ENCODE assay signal across 19 cellular contexts in the genomic region with DNA sequence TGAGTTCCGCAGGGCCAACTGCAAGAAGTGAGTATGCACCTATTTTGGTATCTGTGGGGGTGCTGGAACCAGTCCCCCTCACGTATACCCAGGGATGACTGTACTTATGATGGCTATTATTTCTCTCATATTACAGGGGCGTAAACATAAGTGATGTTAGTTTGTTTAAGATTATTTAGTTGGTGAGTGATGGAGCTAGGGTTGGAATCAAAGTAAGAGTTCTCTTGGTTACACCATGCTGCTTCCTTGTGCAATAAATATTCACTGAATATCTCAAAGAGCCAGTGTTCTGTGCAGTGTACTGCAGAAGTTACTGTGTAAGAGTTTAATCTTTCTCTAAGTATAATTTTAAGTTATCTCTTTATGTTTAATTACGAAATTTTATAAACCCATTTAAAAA. TPM values are rescaled to one million over a fixed set of nuclear protein-coding genes. Genes with fewer than 3 reads are reported as not detected.
"Had no signal": no experiment of that assay in that cellular context is flagged by ENCODE, and none has a peak within 500 bp of the region (broad histone marks: within the 10 kb centered on the region; RNA-seq: fewer than 3 reads in every experiment).

No MANE protein-coding gene starts in this region.

- DNase-seq: activated CD4-positive, alpha-beta memory T cell treated with anti-CD3 and anti-CD28 coated beads, Interleukin-2, amount 10 ng/mL, durations not matched to agents 7 days and 5 days; activated CD4-positive, alpha-beta T cell treated with anti-CD3 and anti-CD28 coated beads for 36 hours; activated CD8-positive, alpha-beta memory T cell treated with anti-CD3 and anti-CD28 coated beads, Interleukin-2, amount 50 U/mL, for 4 hours; activated gamma-delta T cell treated with Interleukin-2 at 50 U/mL for 16 hours; activated naive CD8-positive, alpha-beta T cell treated with anti-CD3 and anti-CD28 coated beads, Interleukin-2, amount 10 ng/mL, durations not matched to agents 7 days and 5 days; activated T-cell treated with anti-CD3 and anti-CD28 coated beads, Interleukin-2, amount 50 U/mL, for 72 hours; caudate nucleus; cortex of kidney; effector CD8-positive, alpha-beta T cell; heart right ventricle; right cardiac atrium; stimulated activated naive B cell treated with anti-CD40 and anti-IgM and Interleukin-4, amounts not matched to agents 10 μg/mL and 1 μg/mL and 100 μg/mL, for 72 hours; upper lobe of right lung had no signal

- H3K27ac Mint-ChIP-seq: activated CD4-positive, alpha-beta memory T cell treated with anti-CD3 and anti-CD28 coated beads, Interleukin-2, amount 10 ng/mL, durations not matched to agents 7 days and 5 days; activated CD4-positive, alpha-beta T cell treated with anti-CD3 and anti-CD28 coated beads for 36 hours; activated naive CD8-positive, alpha-beta T cell treated with anti-CD3 and anti-CD28 coated beads, Interleukin-2, amount 10 ng/mL, durations not matched to agents 7 days and 5 days; activated T-cell treated with anti-CD3 and anti-CD28 coated beads, Interleukin-2, amount 50 U/mL, for 72 hours had no signal

- H3K36me3 ChIP-seq: heart right ventricle, neutrophil, upper lobe of right lung had no signal

- H3K4me1 Mint-ChIP-seq: activated naive CD8-positive, alpha-beta T cell treated with anti-CD3 and anti-CD28 coated beads, Interleukin-2, amount 10 ng/mL, durations not matched to agents 7 days and 5 days had no signal

- H3K36me3 Mint-ChIP-seq: activated naive CD8-positive, alpha-beta T cell treated with anti-CD3 and anti-CD28 coated beads, Interleukin-2, amount 10 ng/mL, durations not matched to agents 7 days and 5 days had no signal

- H3K4me3 Mint-ChIP-seq: activated CD4-positive, alpha-beta memory T cell treated with anti-CD3 and anti-CD28 coated beads, Interleukin-2, amount 10 ng/mL, durations not matched to agents 7 days and 5 days; activated CD4-positive, alpha-beta T cell treated with anti-CD3 and anti-CD28 coated beads for 36 hours; activated naive CD8-positive, alpha-beta T cell treated with anti-CD3 and anti-CD28 coated beads, Interleukin-2, amount 10 ng/mL, durations not matched to agents 7 days and 5 days; activated T-cell treated with anti-CD3 and anti-CD28 coated beads, Interleukin-2, amount 50 U/mL, for 72 hours; stimulated activated naive B cell treated with anti-CD40 and anti-IgM and Interleukin-4, amounts not matched to agents 10 μg/mL and 1 μg/mL and 100 μg/mL, for 72 hours had no signal

- H3K27me3 Mint-ChIP-seq: activated CD4-positive, alpha-beta memory T cell treated with anti-CD3 and anti-CD28 coated beads, Interleukin-2, amount 10 ng/mL, durations not matched to agents 7 days and 5 days; activated CD4-positive, alpha-beta T cell treated with anti-CD3 and anti-CD28 coated beads for 36 hours; activated naive CD8-positive, alpha-beta T cell treated with anti-CD3 and anti-CD28 coated beads, Interleukin-2, amount 10 ng/mL, durations not matched to agents 7 days and 5 days; stimulated activated naive B cell treated with anti-CD40 and anti-IgM and Interleukin-4, amounts not matched to agents 10 μg/mL and 1 μg/mL and 100 μg/mL, for 72 hours had no signal

- H3K27me3 ChIP-seq: heart right ventricle, neutrophil, upper lobe of right lung had no signal

- H3K9me3 ChIP-seq: heart right ventricle, neutrophil, upper lobe of right lung had no signal

- H3K27ac ChIP-seq: heart right ventricle, neutrophil, upper lobe of right lung, VCaP had no signal

- H3K4me3 ChIP-seq: heart right ventricle, smooth muscle cell, upper lobe of right lung had no signal

- FAIRE-seq: frontal cortex, keratinocyte had no signal

- H3K4me2 ChIP-seq: smooth muscle cell had no signal

- ATAC-seq: activated CD4-positive, alpha-beta T cell treated with anti-CD3 and anti-CD28 coated beads for 36 hours; activated T-cell treated with anti-CD3 and anti-CD28 coated beads, Interleukin-2, amount 50 U/mL, for 72 hours; stimulated activated naive B cell treated with anti-CD40 and anti-IgM and Interleukin-4, amounts not matched to agents 10 μg/mL and 1 μg/mL and 100 μg/mL, for 72 hours; upper lobe of right lung had no signal

- H3K9me3 Mint-ChIP-seq: activated CD4-positive, alpha-beta memory T cell treated with anti-CD3 and anti-CD28 coated beads, Interleukin-2, amount 10 ng/mL, durations not matched to agents 7 days and 5 days; activated naive CD8-positive, alpha-beta T cell treated with anti-CD3 and anti-CD28 coated beads, Interleukin-2, amount 10 ng/mL, durations not matched to agents 7 days and 5 days; activated T-cell treated with anti-CD3 and anti-CD28 coated beads, Interleukin-2, amount 50 U/mL, for 72 hours; stimulated activated naive B cell treated with anti-CD40 and anti-IgM and Interleukin-4, amounts not matched to agents 10 μg/mL and 1 μg/mL and 100 μg/mL, for 72 hours had no signal

RNA-seq across cellular contexts. Expression of a gene that starts 12.8 kb away (rescaled TPM):
- total RNA-seq: activated CD4-positive, alpha-beta memory T cell treated with anti-CD3 and anti-CD28 coated beads, Interleukin-2, amount 10 ng/mL, durations not matched to agents 7 days and 5 days; activated CD4-positive, alpha-beta T cell treated with anti-CD3 and anti-CD28 coated beads for 36 hours; activated naive CD8-positive, alpha-beta T cell treated with anti-CD3 and anti-CD28 coated beads, Interleukin-2, amount 10 ng/mL, durations not matched to agents 7 days and 5 days; activated T-cell treated with anti-CD3 and anti-CD28 coated beads, Interleukin-2, amount 50 U/mL, for 72 hours; liver had no signal
- polyA plus RNA-seq: keratinocyte, smooth muscle cell had no signal
